10 cellular contexts compared by ENCODE assay signal in the genomic region with DNA sequence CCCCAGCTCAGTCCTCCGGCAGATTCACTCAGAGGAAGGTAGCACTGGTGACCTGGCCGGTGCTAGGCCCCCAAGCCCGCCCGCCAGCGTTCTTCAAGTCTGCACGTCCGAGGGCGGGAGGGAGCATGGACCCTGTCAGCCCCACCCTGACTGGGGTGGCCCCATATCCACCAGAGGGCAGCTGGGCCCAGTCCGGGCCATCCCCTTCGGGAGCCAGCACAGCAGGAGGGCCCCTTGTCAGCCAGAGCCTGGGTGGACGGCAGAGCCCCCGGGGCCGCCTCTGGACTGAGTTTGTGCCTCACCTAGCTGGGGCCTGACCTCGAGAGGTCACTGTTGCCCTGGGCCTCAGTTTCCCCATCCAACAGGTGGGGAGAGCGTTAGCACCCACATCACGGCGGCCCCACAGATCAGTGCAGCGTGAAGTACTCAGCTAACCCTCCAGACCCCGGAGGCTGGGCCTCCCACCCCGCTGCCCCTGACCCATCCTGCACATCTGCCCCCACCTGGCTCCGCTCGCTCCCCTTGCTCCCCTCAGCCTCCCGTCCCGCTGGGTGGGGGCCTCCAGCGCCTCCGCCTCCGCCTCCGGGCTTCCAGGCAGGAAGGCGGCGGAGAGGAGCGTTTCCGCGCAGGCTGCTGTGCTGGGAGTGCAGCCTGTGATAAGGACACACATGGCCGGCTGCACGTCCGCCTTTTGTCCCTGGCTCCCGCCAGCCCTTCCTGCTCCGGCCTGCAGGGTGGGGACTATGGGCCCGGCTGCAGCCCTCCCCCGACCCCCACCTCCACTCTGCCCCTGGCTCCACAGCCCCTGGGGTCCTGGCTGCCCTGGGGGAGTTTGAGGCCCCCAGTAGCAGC. TPM values are rescaled to one million over a fixed set of nuclear protein-coding genes. Genes with fewer than 3 reads are reported as not detected.
DNase-seq lines count a peak whose midpoint lies in the region; ATAC-seq, FAIRE-seq and TF ChIP-seq lines count a peak whose summit lies in the region.
"Had no signal": no experiment of that assay in that cellular context is flagged by ENCODE, and none has a peak within 500 bp of the region (broad histone marks: within the 10 kb centered on the region; RNA-seq: fewer than 3 reads in every experiment).

No MANE protein-coding gene starts in this region.

- 0 out of 3 replicates have a peak, but pooled peaks have one; percentile 10 for TF ChIP-seq CTCF in GM12872 (IDR thresholded peaks at IDR 0.05; ENCODE audit: insufficient read depth, low read depth, low read length)
- no peak for TF ChIP-seq CTCF in body of pancreas (IDR thresholded peaks at IDR 0.05)
- TF ChIP-seq CTCF in kidney (IDR thresholded peaks at IDR 0.05; ENCODE audit: borderline replicate concordance, extremely low read depth, insufficient read depth) = no peak
- TF ChIP-seq CTCF in gastrocnemius medialis (IDR thresholded peaks at IDR 0.05 in 4 of 5, conservative IDR thresholded peaks at IDR 0.05 in 1 of 5) = peak in 1 of 5 experiments; percentile 25

- peak overlapping the region in 2 of 4 donors; percentile 41 to 72 for H3K27ac ChIP-seq in body of pancreas
- peak overlapping the region; percentile 81 to 83 for H3K27ac ChIP-seq in kidney (ENCODE audit: low read depth in 2 of 2, low read length in 2 of 2)
- H3K27ac ChIP-seq in gastrocnemius medialis = peak overlapping the region; percentile 55 to 81 (median 78)

- no peaks in the 10 kb centered on the region for H3K36me3 Mint-ChIP-seq in activated CD4-positive, alpha-beta memory T cell treated with anti-CD3 and anti-CD28 coated beads, Interleukin-2, amount 10 ng/mL, durations not matched to agents 7 days and 5 days (ENCODE audit: low read depth)

- WGBS in body of pancreas, 2 donors = 38 to 49% methylated on average over 4 to 30 of the region's 40 CpGs

- H3K4me1 ChIP-seq in body of pancreas (peaks cover 14% of the 10 kb centered on the region), kidney (ENCODE audit: control insufficient read depth in 1 of 2, insufficient read depth in 1 of 2, low read depth in 1 of 2, low read length in 2 of 2) (peaks cover 0 to 11% of the 10 kb centered on the region in 2 donors), gastrocnemius medialis (peaks cover 0 to 9% of the 10 kb centered on the region in 2 donors)

- TF ChIP-seq POLR2A in body of pancreas (IDR thresholded peaks at IDR 0.05) (peak in 1 of 3 donors; percentile 5), gastrocnemius medialis (IDR thresholded peaks at IDR 0.05) (no peak)

- FAIRE-seq in kidney (lab: Jason Lieb, UNC) = no peak
- FAIRE-seq: urothelium cell line had no signal

- no peak overlapping the region for H3K27ac Mint-ChIP-seq in activated CD4-positive, alpha-beta memory T cell treated with anti-CD3 and anti-CD28 coated beads, Interleukin-2, amount 10 ng/mL, durations not matched to agents 7 days and 5 days

- H3K9me3 ChIP-seq in body of pancreas (no peaks in the 10 kb centered on the region), kidney (ENCODE audit: control insufficient read depth in 1 of 2, low read length in 2 of 2) (no peaks in the 10 kb centered on the region), gastrocnemius medialis (no peaks in the 10 kb centered on the region)

- no peaks in the 10 kb centered on the region for H3K9me3 Mint-ChIP-seq in activated CD4-positive, alpha-beta memory T cell treated with anti-CD3 and anti-CD28 coated beads, Interleukin-2, amount 10 ng/mL, durations not matched to agents 7 days and 5 days

- no peak overlapping the region for H3K4me3 Mint-ChIP-seq in activated CD4-positive, alpha-beta memory T cell treated with anti-CD3 and anti-CD28 coated beads, Interleukin-2, amount 10 ng/mL, durations not matched to agents 7 days and 5 days

- POLR2A ChIA-PET in activated CD4-positive, alpha-beta memory T cell treated with anti-CD3 and anti-CD28 coated beads, Interleukin-2, amount 10 ng/mL, durations not matched to agents 7 days and 5 days (lab: Charles Lee) = no interaction called here

- peak in 1 of 4 donors; percentile 42 for DNase-seq in body of pancreas
- DNase-seq in kidney = peak; percentile 94
- DNase-seq in gastrocnemius medialis = no peak
- DNase-seq in activated naive CD4-positive, alpha-beta T cell treated with anti-CD3 and anti-CD28 coated beads, Interleukin-2, amount 50 U/mL, for 16 hours = no peak
- DNase-seq in activated CD4-positive, alpha-beta memory T cell treated with anti-CD3 and anti-CD28 coated beads, Interleukin-2, amount 10 ng/mL, durations not matched to agents 7 days and 5 days = no peak
- no peak for DNase-seq in activated CD4-positive, alpha-beta T cell treated with anti-CD3 and anti-CD28 coated beads, Interleukin-2, amount 50 U/mL, for 1 hour
- DNase-seq: NCI-H345 had no signal

- H3K27me3 Mint-ChIP-seq in activated CD4-positive, alpha-beta memory T cell treated with anti-CD3 and anti-CD28 coated beads, Interleukin-2, amount 10 ng/mL, durations not matched to agents 7 days and 5 days = peaks cover 35% of the 10 kb centered on the region

- H3K27me3 ChIP-seq in body of pancreas (no peaks in the 10 kb centered on the region), gastrocnemius medialis (peaks cover 0 to 4% (median 0%) of the 10 kb centered on the region in 3 donors)

- H3K36me3 ChIP-seq in body of pancreas (replicated peaks in 1 of 2; ENCODE audit: insufficient read depth in 1 of 2, low read depth in 2 of 2) = no peaks in the 10 kb centered on the region
- no peaks in the 10 kb centered on the region for H3K36me3 ChIP-seq in kidney (ENCODE audit: control insufficient read depth in 1 of 2, insufficient read depth in 2 of 2, low read length in 2 of 2)
- H3K36me3 ChIP-seq in gastrocnemius medialis = no peaks in the 10 kb centered on the region

- H3K4me1 Mint-ChIP-seq in activated CD4-positive, alpha-beta memory T cell treated with anti-CD3 and anti-CD28 coated beads, Interleukin-2, amount 10 ng/mL, durations not matched to agents 7 days and 5 days = peaks cover 2% of the 10 kb centered on the region

- ATAC-seq in body of pancreas (peak; percentile 30), gastrocnemius medialis (peak in 1 of 2 donors; percentile 22), HG02610 (IDR thresholded peaks at IDR 0.05; ENCODE audit: unreplicated experiment) (no peak)

- no peak overlapping the region for H3K9ac ChIP-seq in kidney (ENCODE audit: low read length in 2 of 2)

- intact Hi-C loops in body of pancreas (cut with DNase I) (no loop called here), kidney (cut with DNase I) (no loop called here), gastrocnemius medialis (cut with DNase I; ENCODE audit: low total_unique reads) (no loop called here)

- no peak overlapping the region for H3K4me3 ChIP-seq in body of pancreas
- peak overlapping the region in 1 of 2 donors; percentile 35 for H3K4me3 ChIP-seq in kidney (ENCODE audit: low read length in 2 of 2)
- peak overlapping the region; percentile 28 to 51 (median 46) for H3K4me3 ChIP-seq in gastrocnemius medialis

- CTCF ChIA-PET in activated CD4-positive, alpha-beta memory T cell treated with anti-CD3 and anti-CD28 coated beads, Interleukin-2, amount 10 ng/mL, durations not matched to agents 7 days and 5 days (lab: Charles Lee) = interaction anchor here (2.2 kb wide), 1 partner anchor 162 kb away, joined by 9 read pairs; no protein-coding TSS in a partner anchor

- in situ Hi-C loops in gastrocnemius medialis (cut with MboI; ENCODE audit: low sequenced_read_pairs in 4 of 4) = loop anchor here in 1 of 4 donors (25.0 kb wide), 1 partner anchor 159 kb away; the partner anchor contains the start of gene SEC16A

RNA-seq across cellular contexts. Expression of gene EGFL7, which starts 16.6 kb away (rescaled TPM):
- total RNA-seq in body of pancreas (10 to 100 TPM; 14.8 to 47.0 TPM), kidney (140 TPM), gastrocnemius medialis (10 to 100 TPM; 37.4 to 74.7 (median 49.0) TPM)
- 137 TPM for polyA plus RNA-seq in kidney (ENCODE audit: insufficient read depth, low read depth, low replicate concordance)
- under 1 TPM; 0.28 to 0.30 TPM for total RNA-seq in activated CD4-positive, alpha-beta memory T cell treated with anti-CD3 and anti-CD28 coated beads, Interleukin-2, amount 10 ng/mL, durations not matched to agents 7 days and 5 days

RNA-seq across cellular contexts. Expression of gene AGPAT2, which starts 41.1 kb away (rescaled TPM):
- 100 to 1,000 TPM in 1 of 2 donors, 10 to 100 TPM in 1; 94.2 to 275 TPM for total RNA-seq in body of pancreas
- 83.6 TPM for total RNA-seq in kidney
- polyA plus RNA-seq in kidney (ENCODE audit: insufficient read depth, low read depth, low replicate concordance) = 73.4 TPM
- 10 to 100 TPM; 19.0 to 77.4 (median 36.0) TPM for total RNA-seq in gastrocnemius medialis
- total RNA-seq in activated CD4-positive, alpha-beta memory T cell treated with anti-CD3 and anti-CD28 coated beads, Interleukin-2, amount 10 ng/mL, durations not matched to agents 7 days and 5 days = 10 to 100 TPM; 17.2 to 18.8 TPM

Comparison
In these comparisons a context has a peak if more than half of its experiments do, and no peak if none do; other contexts are left out.
1. H3K4me3 ChIP-seq: peak in gastrocnemius medialis (4 of 4); none in body of pancreas (0 of 2).
2. RNA of gene EGFL7, which starts 16.6 kb away (total RNA-seq): 140 TPM in kidney (single experiment), 37.4 to 74.7 TPM in gastrocnemius medialis and 14.8 to 47.0 TPM in body of pancreas; 0.28 to 0.30 TPM in activated CD4-positive, alpha-beta memory T cell treated with anti-CD3 and anti-CD28 coated beads, Interleukin-2, amount 10 ng/mL, durations not matched to agents 7 days and 5 days; every median in the first group is over 10 times any median in the second.